In the genomic region with DNA sequence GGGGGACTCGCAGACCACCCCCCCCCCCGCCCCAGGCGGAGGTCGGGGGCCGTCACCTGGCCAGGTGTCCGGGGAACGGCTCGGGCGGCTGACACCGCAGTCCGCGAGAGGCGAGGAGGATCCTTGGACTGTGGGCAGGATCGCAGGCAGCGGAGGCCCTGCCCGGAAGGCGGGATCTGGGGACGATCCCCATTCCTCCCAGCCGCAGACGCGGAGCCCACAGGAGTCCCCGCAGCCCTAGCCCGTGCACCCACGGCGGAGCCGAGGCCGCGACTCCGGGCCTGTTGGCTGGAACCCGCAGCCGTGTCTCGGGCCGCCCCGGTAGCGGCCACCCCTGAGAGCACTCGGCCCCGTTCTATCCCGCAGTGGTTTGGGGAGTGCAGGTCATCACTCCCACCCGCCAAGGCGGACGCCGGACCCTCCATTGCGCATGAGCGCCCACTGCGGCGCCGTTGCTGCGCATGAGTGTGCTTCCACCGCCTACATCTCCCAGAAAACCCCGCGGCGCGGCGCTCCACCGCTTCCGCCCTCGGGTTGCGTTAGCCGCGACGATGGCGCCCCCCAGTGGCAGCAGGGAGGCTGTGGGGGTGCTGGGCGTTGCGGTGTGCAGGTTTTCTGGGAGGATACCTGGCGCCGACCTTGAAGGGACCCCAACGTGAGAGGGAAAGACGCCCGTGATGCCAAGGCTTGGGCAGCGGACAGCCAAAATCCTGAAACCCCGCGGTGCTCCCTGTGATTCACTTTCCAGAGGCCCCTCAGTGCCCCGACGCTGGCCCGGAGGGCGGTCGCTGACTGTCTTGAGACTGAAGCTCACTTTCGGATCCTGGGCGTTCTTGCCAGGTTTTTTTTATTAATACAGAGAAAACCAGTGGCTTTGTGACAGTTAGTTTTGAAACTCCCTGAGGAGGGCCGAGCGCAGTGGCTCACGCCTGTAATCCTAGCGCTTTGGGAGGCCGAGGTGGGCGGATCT, we compare ENCODE assay signal across 8 cellular contexts. TPM values are rescaled to one million over a fixed set of nuclear protein-coding genes. Genes with fewer than 3 reads are reported as not detected.
DNase-seq lines count a peak whose midpoint lies in the region; FAIRE-seq and TF ChIP-seq lines count a peak whose summit lies in the region.

No MANE protein-coding gene starts in this region.

- peak overlapping the region; percentile 70 for H3K4me3 Mint-ChIP-seq in T-helper 1 cell treated with Interleukin-12 subunit alpha and Interleukin-12 subunit beta and Interleukin-4 antibody, amounts not matched to agents 30 μg/mL and 1 μg/mL, for 36 hours

- no peaks in the 10 kb centered on the region for H3K27me3 ChIP-seq in right atrium auricular region
- no peaks in the 10 kb centered on the region for H3K27me3 ChIP-seq in prostate gland (replicated peaks; ENCODE audit: insufficient read depth)

- H3K36me3 ChIP-seq in right atrium auricular region (no peaks in the 10 kb centered on the region), prostate gland (no peaks in the 10 kb centered on the region)

- peak overlapping the region; percentile 99 to 100 for H3K4me3 ChIP-seq in right atrium auricular region
- H3K4me3 ChIP-seq in prostate gland: peak overlapping the region; percentile 79 to 87

- H3K27ac ChIP-seq in right atrium auricular region (peak overlapping the region; percentile 96 to 99), prostate gland (peak overlapping the region; percentile 81 to 89)

- H3K9me3 ChIP-seq in right atrium auricular region (no peaks in the 10 kb centered on the region), prostate gland (no peaks in the 10 kb centered on the region)

- peak; percentile 75 for TF ChIP-seq POLR2A in H54 (IDR thresholded peaks at IDR 0.05; ENCODE audit: low read depth, low read length)
- TF ChIP-seq POLR2A in prostate gland (IDR thresholded peaks at IDR 0.05): peak; percentile 72

- intact Hi-C loops in prostate gland (cut with DNase I): loop anchor here (1.0 to 10.0 kb wide), 5 partner anchors 134 to 1053 kb away; a partner anchor contains a TSS

- peaks cover 48% of the 10 kb centered on the region for H3K9me3 Mint-ChIP-seq in T-helper 1 cell treated with Interleukin-12 subunit alpha and Interleukin-12 subunit beta and Interleukin-4 antibody, amounts not matched to agents 30 μg/mL and 1 μg/mL, for 36 hours

- H3K4me1 Mint-ChIP-seq in T-helper 1 cell treated with Interleukin-12 subunit alpha and Interleukin-12 subunit beta and Interleukin-4 antibody, amounts not matched to agents 30 μg/mL and 1 μg/mL, for 36 hours (ENCODE audit: low read depth): peaks cover 2% of the 10 kb centered on the region

- peak; percentile 98 for TF ChIP-seq CTCF in right atrium auricular region (IDR thresholded peaks at IDR 0.05)
- peak; percentile 98 to 100 (median 99) for TF ChIP-seq CTCF in prostate gland (IDR thresholded peaks at IDR 0.05)

- DNase-seq in H54 (ENCODE audit: insufficient read length, low spot score) (peak; percentile 85), NCI-H1092 (lab: John Stamatoyannopoulos, UW) (peak; percentile 77), anterior cingulate cortex (lab: John Stamatoyannopoulos, UW) (peak; percentile 55 to 97 (median 90)), right atrium auricular region (ENCODE audit: low spot score) (peak; percentile 94), prostate gland (ENCODE audit: low spot score) (peak; percentile 95), ureter (ENCODE audit: low spot score) (peak; percentile 97)

- H3K36me3 Mint-ChIP-seq in T-helper 1 cell treated with Interleukin-12 subunit alpha and Interleukin-12 subunit beta and Interleukin-4 antibody, amounts not matched to agents 30 μg/mL and 1 μg/mL, for 36 hours (ENCODE audit: low read depth): peaks cover 8% of the 10 kb centered on the region

- H3K27ac Mint-ChIP-seq in T-helper 1 cell treated with Interleukin-12 subunit alpha and Interleukin-12 subunit beta and Interleukin-4 antibody, amounts not matched to agents 30 μg/mL and 1 μg/mL, for 36 hours: peak overlapping the region; percentile 49

- no peaks in the 10 kb centered on the region for H3K27me3 Mint-ChIP-seq in T-helper 1 cell treated with Interleukin-12 subunit alpha and Interleukin-12 subunit beta and Interleukin-4 antibody, amounts not matched to agents 30 μg/mL and 1 μg/mL, for 36 hours (ENCODE audit: low read depth)

- peaks cover 0 to 25% of the 10 kb centered on the region in 2 donors for H3K4me1 ChIP-seq in right atrium auricular region
- peaks cover 5% of the 10 kb centered on the region for H3K4me1 ChIP-seq in prostate gland (replicated peaks)

- WGBS in prostate gland: 3% methylated on average over 72 of the region's 85 CpGs

- FAIRE-seq in G401.6 (lab: Jason Lieb, UNC): peak; percentile 40
- no peak for FAIRE-seq in H54 (lab: Jason Lieb, UNC)

RNA-seq across cellular contexts. Expression of a gene that starts 4.4 kb away (rescaled TPM):
- total RNA-seq in right atrium auricular region: 1 to 10 TPM; 6.9 to 7.9 TPM
- 10 to 100 TPM; 14.7 to 18.4 TPM for total RNA-seq in prostate gland
- total RNA-seq in ureter: 14.8 TPM

RNA-seq across cellular contexts. Expression of a gene that starts 27.9 kb away (rescaled TPM):
- total RNA-seq in right atrium auricular region (10 to 100 TPM; 17.7 to 25.8 TPM), prostate gland (10 to 100 TPM; 34.5 to 34.7 TPM), ureter (29.7 TPM)

RNA-seq across cellular contexts. Expression of a gene that starts 56.9 kb away (rescaled TPM):
- 10 to 100 TPM; 48.3 to 65.7 TPM for total RNA-seq in right atrium auricular region
- 100 to 1,000 TPM; 108 to 146 TPM for total RNA-seq in prostate gland
- 109 TPM for total RNA-seq in ureter

Comparison
In these comparisons a context has a peak if more than half of its experiments do, and no peak if none do; other contexts are left out.
1. Peak in every context shown above with its lines: DNase-seq, H3K4me3 ChIP-seq and H3K27ac ChIP-seq.